Comparison of ENCODE assay signal across 1 cellular context in genomic region chr16:58629681-58630640, GRCh38.
TF ChIP-seq lines count a peak whose summit lies in the region.

Gene CNOT1 (minus strand): TSS chr16:58629826. CDS start chr16:58599337, 30,489 bp downstream.

TF ChIP-seq in GM12878, 131 proteins besides CTCF, POLR2A, EP300 and RAD21 (continued from another document and continues in another):
- TF ChIP-seq, protein P1, sequence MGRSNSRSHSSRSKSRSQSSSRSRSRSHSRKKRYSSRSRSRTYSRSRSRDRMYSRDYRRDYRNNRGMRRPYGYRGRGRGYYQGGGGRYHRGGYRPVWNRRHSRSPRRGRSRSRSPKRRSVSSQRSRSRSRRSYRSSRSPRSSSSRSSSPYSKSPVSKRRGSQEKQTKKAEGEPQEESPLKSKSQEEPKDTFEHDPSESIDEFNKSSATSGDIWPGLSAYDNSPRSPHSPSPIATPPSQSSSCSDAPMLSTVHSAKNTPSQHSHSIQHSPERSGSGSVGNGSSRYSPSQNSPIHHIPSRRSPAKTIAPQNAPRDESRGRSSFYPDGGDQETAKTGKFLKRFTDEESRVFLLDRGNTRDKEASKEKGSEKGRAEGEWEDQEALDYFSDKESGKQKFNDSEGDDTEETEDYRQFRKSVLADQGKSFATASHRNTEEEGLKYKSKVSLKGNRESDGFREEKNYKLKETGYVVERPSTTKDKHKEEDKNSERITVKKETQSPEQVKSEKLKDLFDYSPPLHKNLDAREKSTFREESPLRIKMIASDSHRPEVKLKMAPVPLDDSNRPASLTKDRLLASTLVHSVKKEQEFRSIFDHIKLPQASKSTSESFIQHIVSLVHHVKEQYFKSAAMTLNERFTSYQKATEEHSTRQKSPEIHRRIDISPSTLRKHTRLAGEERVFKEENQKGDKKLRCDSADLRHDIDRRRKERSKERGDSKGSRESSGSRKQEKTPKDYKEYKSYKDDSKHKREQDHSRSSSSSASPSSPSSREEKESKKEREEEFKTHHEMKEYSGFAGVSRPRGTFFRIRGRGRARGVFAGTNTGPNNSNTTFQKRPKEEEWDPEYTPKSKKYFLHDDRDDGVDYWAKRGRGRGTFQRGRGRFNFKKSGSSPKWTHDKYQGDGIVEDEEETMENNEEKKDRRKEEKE (IDR thresholded peaks at IDR 0.05), result no peak
- TF ChIP-seq STAT1 (conservative IDR thresholded peaks at IDR 0.05) (peak; percentile 85; the same call in 1 of the 2 replicates), SPI1 (IDR thresholded peaks at IDR 0.05; ENCODE audit: borderline replicate concordance, insufficient read depth, low read depth, low read length) (peak; percentile 16; the same call in 1 of the 2 replicates), ATF3 (IDR thresholded peaks at IDR 0.05; ENCODE audit: borderline replicate concordance, extremely low read depth, low read depth, low read length) (peak; percentile 91), PAX5 (IDR thresholded peaks at IDR 0.05; ENCODE audit: borderline replicate concordance, low read depth, low read length) (peak; percentile 99), IKZF2 (IDR thresholded peaks at IDR 0.05) (peak; percentile 34 to 62), ZBED1 (IDR thresholded peaks at IDR 0.05; ENCODE audit: borderline replicate concordance) (no peak), NFXL1 (IDR thresholded peaks at IDR 0.05; ENCODE audit: borderline replicate concordance) (no peak), LARP7 (IDR thresholded peaks at IDR 0.05) (peak; percentile 79), RELA (IDR thresholded peaks at IDR 0.05; ENCODE audit: borderline replicate concordance, partially characterized antibody) (peak; percentile 96), TCF3 (IDR thresholded peaks at IDR 0.05; ENCODE audit: borderline replicate concordance, insufficient read depth, low read depth, low read length) (peak; percentile 43; the same call in 1 of the 2 replicates), PML (IDR thresholded peaks at IDR 0.05; ENCODE audit: low read length) (peak; percentile 97), BACH1 (IDR thresholded peaks at IDR 0.05; ENCODE audit: borderline replicate concordance) (no peak; the same call in 1 of the 2 replicates), WRNIP1 (IDR thresholded peaks at IDR 0.05; ENCODE audit: borderline replicate concordance, low read depth, low read length) (0 out of 2 replicates have a peak, but pooled peaks have one; percentile 22), CREM (IDR thresholded peaks at IDR 0.05; ENCODE audit: low read depth) (peak; percentile 99), TAF1 (IDR thresholded peaks at IDR 0.05; ENCODE audit: borderline replicate concordance, low read depth, low read length) (peak; percentile 92), FOS (IDR thresholded peaks at IDR 0.05; ENCODE audit: borderline replicate concordance, extremely low read depth, insufficient read length) (peak; percentile 99), RBBP5 (conservative IDR thresholded peaks at IDR 0.05) (no peak), FOXM1 (IDR thresholded peaks at IDR 0.05; ENCODE audit: low read depth, low read length) (peak; percentile 70; the same call in 1 of the 2 replicates), ZNF687 (IDR thresholded peaks at IDR 0.05) (peak; percentile 84), SRF (IDR thresholded peaks at IDR 0.05; ENCODE audit: low read depth in 2 of 2, low read length in 2 of 2) (peak; percentile 64 to 96), CEBPZ (IDR thresholded peaks at IDR 0.05; ENCODE audit: low read depth, low read length) (peak; percentile 62), SMAD1 (IDR thresholded peaks at IDR 0.05; ENCODE audit: low read depth, partially characterized antibody) (peak; percentile 67), CHD4 (IDR thresholded peaks at IDR 0.05) (no peak), MYB (IDR thresholded peaks at IDR 0.05; ENCODE audit: borderline replicate concordance, low read depth, low read length) (no peak), MXI1 (IDR thresholded peaks at IDR 0.05; ENCODE audit: low read depth, low read length) (peak; percentile 18), IRF3 (IDR thresholded peaks at IDR 0.05) (peak; percentile 98), RCOR1 (conservative IDR thresholded peaks at IDR 0.05; ENCODE audit: low read depth, low read length) (no peak)
- TF ChIP-seq, protein P2, sequence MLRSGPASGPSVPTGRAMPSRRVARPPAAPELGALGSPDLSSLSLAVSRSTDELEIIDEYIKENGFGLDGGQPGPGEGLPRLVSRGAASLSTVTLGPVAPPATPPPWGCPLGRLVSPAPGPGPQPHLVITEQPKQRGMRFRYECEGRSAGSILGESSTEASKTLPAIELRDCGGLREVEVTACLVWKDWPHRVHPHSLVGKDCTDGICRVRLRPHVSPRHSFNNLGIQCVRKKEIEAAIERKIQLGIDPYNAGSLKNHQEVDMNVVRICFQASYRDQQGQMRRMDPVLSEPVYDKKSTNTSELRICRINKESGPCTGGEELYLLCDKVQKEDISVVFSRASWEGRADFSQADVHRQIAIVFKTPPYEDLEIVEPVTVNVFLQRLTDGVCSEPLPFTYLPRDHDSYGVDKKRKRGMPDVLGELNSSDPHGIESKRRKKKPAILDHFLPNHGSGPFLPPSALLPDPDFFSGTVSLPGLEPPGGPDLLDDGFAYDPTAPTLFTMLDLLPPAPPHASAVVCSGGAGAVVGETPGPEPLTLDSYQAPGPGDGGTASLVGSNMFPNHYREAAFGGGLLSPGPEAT (IDR thresholded peaks at IDR 0.05; ENCODE audit: low read depth), result peak; percentile 79
- TF ChIP-seq, protein P3, sequence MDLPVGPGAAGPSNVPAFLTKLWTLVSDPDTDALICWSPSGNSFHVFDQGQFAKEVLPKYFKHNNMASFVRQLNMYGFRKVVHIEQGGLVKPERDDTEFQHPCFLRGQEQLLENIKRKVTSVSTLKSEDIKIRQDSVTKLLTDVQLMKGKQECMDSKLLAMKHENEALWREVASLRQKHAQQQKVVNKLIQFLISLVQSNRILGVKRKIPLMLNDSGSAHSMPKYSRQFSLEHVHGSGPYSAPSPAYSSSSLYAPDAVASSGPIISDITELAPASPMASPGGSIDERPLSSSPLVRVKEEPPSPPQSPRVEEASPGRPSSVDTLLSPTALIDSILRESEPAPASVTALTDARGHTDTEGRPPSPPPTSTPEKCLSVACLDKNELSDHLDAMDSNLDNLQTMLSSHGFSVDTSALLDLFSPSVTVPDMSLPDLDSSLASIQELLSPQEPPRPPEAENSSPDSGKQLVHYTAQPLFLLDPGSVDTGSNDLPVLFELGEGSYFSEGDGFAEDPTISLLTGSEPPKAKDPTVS (IDR thresholded peaks at IDR 0.05; ENCODE audit: low read depth, low read length), result no peak
- TF ChIP-seq, protein P4, sequence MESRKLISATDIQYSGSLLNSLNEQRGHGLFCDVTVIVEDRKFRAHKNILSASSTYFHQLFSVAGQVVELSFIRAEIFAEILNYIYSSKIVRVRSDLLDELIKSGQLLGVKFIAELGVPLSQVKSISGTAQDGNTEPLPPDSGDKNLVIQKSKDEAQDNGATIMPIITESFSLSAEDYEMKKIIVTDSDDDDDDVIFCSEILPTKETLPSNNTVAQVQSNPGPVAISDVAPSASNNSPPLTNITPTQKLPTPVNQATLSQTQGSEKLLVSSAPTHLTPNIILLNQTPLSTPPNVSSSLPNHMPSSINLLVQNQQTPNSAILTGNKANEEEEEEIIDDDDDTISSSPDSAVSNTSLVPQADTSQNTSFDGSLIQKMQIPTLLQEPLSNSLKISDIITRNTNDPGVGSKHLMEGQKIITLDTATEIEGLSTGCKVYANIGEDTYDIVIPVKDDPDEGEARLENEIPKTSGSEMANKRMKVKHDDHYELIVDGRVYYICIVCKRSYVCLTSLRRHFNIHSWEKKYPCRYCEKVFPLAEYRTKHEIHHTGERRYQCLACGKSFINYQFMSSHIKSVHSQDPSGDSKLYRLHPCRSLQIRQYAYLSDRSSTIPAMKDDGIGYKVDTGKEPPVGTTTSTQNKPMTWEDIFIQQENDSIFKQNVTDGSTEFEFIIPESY (IDR thresholded peaks at IDR 0.05), result no peak
- TF ChIP-seq, protein P5, sequence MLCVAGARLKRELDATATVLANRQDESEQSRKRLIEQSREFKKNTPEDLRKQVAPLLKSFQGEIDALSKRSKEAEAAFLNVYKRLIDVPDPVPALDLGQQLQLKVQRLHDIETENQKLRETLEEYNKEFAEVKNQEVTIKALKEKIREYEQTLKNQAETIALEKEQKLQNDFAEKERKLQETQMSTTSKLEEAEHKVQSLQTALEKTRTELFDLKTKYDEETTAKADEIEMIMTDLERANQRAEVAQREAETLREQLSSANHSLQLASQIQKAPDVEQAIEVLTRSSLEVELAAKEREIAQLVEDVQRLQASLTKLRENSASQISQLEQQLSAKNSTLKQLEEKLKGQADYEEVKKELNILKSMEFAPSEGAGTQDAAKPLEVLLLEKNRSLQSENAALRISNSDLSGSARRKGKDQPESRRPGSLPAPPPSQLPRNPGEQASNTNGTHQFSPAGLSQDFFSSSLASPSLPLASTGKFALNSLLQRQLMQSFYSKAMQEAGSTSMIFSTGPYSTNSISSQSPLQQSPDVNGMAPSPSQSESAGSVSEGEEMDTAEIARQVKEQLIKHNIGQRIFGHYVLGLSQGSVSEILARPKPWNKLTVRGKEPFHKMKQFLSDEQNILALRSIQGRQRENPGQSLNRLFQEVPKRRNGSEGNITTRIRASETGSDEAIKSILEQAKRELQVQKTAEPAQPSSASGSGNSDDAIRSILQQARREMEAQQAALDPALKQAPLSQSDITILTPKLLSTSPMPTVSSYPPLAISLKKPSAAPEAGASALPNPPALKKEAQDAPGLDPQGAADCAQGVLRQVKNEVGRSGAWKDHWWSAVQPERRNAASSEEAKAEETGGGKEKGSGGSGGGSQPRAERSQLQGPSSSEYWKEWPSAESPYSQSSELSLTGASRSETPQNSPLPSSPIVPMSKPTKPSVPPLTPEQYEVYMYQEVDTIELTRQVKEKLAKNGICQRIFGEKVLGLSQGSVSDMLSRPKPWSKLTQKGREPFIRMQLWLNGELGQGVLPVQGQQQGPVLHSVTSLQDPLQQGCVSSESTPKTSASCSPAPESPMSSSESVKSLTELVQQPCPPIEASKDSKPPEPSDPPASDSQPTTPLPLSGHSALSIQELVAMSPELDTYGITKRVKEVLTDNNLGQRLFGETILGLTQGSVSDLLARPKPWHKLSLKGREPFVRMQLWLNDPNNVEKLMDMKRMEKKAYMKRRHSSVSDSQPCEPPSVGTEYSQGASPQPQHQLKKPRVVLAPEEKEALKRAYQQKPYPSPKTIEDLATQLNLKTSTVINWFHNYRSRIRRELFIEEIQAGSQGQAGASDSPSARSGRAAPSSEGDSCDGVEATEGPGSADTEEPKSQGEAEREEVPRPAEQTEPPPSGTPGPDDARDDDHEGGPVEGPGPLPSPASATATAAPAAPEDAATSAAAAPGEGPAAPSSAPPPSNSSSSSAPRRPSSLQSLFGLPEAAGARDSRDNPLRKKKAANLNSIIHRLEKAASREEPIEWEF (IDR thresholded peaks at IDR 0.05; ENCODE audit: insufficient replicate concordance, low read depth, low read length), result peak; percentile 22
